In the genomic region with DNA sequence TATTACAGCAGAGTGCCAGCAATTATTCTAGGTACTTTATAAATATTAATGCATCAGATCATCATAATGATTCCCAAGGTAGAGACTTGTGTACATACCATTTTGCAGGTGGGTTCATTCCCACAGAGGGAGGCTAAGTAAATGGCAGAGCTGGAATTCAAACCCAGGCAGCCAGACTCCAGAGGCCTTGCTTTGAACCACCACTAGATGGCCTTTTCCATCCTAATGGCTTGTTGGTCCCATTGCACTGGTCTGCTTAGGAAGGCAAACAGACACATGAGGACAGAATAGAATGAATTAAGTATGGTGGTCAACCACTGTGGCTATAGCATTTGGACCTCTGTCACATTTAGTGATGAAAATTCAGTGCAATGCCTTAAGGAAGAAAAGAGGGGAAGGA, we compare ENCODE assay signal across 8 cellular contexts.
DNase-seq lines count a peak whose midpoint lies in the region; ATAC-seq and TF ChIP-seq lines count a peak whose summit lies in the region.

No MANE protein-coding gene starts in this region.

- CTCF ChIA-PET in IMR-90 (lab: Yijun Ruan, JAX), result no interaction called here

- no peak overlapping the region for H4K5ac ChIP-seq in IMR-90 (ENCODE audit: low read depth, low read length)

- H3K4me3 Mint-ChIP-seq in natural killer cell, result no peak overlapping the region

- no peak overlapping the region for H2AK9ac ChIP-seq in IMR-90 (replicated peaks; ENCODE audit: low read depth, low read length, poor library complexity)

- peak; percentile 1 for DNase-seq in ELR (ENCODE audit: low read depth)
- DNase-seq in IMR-90, result peak; percentile 4
- peak; percentile 37 for DNase-seq in dermis blood vessel endothelial cell
- DNase-seq in G401 (ENCODE audit: low spot score), result no peak
- no peak for DNase-seq in natural killer cell
- no peak for DNase-seq in activated CD8-positive, alpha-beta memory T cell treated with anti-CD3 and anti-CD28 coated beads, Interleukin-2, amount 50 U/mL, for 48 hours

- no peak overlapping the region for H2BK5ac ChIP-seq in IMR-90 (ENCODE audit: low read depth, low read length, poor library complexity, severe bottlenecking)

- TF ChIP-seq RAD21 in IMR-90 (IDR thresholded peaks at IDR 0.05; ENCODE audit: low read length), result no peak

- H3K4me1 Mint-ChIP-seq in natural killer cell, result no peaks in the 10 kb centered on the region

- dilution Hi-C loops in IMR-90 (cut with HindIII; ENCODE audit: low sequenced_read_pairs, unreplicated experiment), result no loop called here

- H3K14ac ChIP-seq in IMR-90 (replicated peaks; ENCODE audit: low read depth, low read length), result no peak overlapping the region

- H2BK120ac ChIP-seq in IMR-90 (ENCODE audit: low read depth, low read length), result no peak overlapping the region

- H3K27me3 Mint-ChIP-seq in natural killer cell (ENCODE audit: low read depth in 2 of 2), result no peaks in the 10 kb centered on the region

- H3K79me1 ChIP-seq in IMR-90 (ENCODE audit: low read depth in 1 of 2, low read length in 2 of 2), result no peaks in the 10 kb centered on the region

- H3K9me3 Mint-ChIP-seq in natural killer cell, result no peaks in the 10 kb centered on the region

- H3K18ac ChIP-seq in IMR-90 (ENCODE audit: low read depth, low read length), result no peak overlapping the region

- POLR2A ChIA-PET in IMR-90 (lab: Charles Lee; ENCODE audit: unreplicated experiment), result no interaction called here

- no peak for TF ChIP-seq POLR2A in IMR-90 (IDR thresholded peaks at IDR 0.05; ENCODE audit: low read depth, low read length)

- no peak overlapping the region for H3K4me3 ChIP-seq in IMR-90 (ENCODE audit: insufficient read depth, low read depth, low read length)

- no peaks in the 10 kb centered on the region for H3K9me1 ChIP-seq in IMR-90 (ENCODE audit: insufficient read depth, low read length)

- no peaks in the 10 kb centered on the region for H3K36me3 Mint-ChIP-seq in natural killer cell

- H2AK5ac ChIP-seq in IMR-90 (ENCODE audit: low read depth, low read length), result no peak overlapping the region

- no peaks in the 10 kb centered on the region for H3K9me3 ChIP-seq in IMR-90 (ENCODE audit: control insufficient read depth, insufficient read depth, low read length)

- no peak overlapping the region for H3K4me2 ChIP-seq in IMR-90 (ENCODE audit: low read depth, low read length)

- H3K56ac ChIP-seq in IMR-90 (ENCODE audit: extremely low read depth, insufficient read depth, low read length), result no peak overlapping the region

- H3K4ac ChIP-seq in IMR-90 (ENCODE audit: low read depth, low read length), result no peak overlapping the region

- TF ChIP-seq CTCF in IMR-90 (conservative IDR thresholded peaks at IDR 0.05; ENCODE audit: low read depth, low read length) (peak; percentile 13; the same call in 1 of the 2 replicates), natural killer cell (IDR thresholded peaks at IDR 0.05) (no peak)

- H2AFZ ChIP-seq in IMR-90 (replicated peaks; ENCODE audit: low read length, poor library complexity), result no peak overlapping the region

- H3K23ac ChIP-seq in IMR-90 (ENCODE audit: low read depth, low read length), result no peak overlapping the region

- intact Hi-C loops in IMR-90 (cut with micrococcal nuclease), result no loop called here
- intact Hi-C loops in natural killer cell (cut with micrococcal nuclease), result no loop called here

- no peak overlapping the region for H3K27ac Mint-ChIP-seq in natural killer cell

- H3K4me1 ChIP-seq in IMR-90 (ENCODE audit: control insufficient read depth, insufficient read depth, low read length), result no peaks in the 10 kb centered on the region

- no TSS peak for BruUV-seq in IMR-90 (replicated peaks; lab: Mats Ljungman, UMichigan)

- no peaks in the 10 kb centered on the region for H3K36me3 ChIP-seq in IMR-90 (ENCODE audit: control insufficient read depth, insufficient read depth, low read length)

- in situ Hi-C loops in IMR-90 (cut with MboI; ENCODE audit: low sequenced_read_pairs) (no loop called here), G401 (cut with HindIII; ENCODE audit: low sequenced_read_pairs) (no loop called here)

- H4K8ac ChIP-seq in IMR-90 (ENCODE audit: low read depth in 2 of 2, low read length in 2 of 2), result no peak overlapping the region

- no peak overlapping the region for H2BK15ac ChIP-seq in IMR-90 (ENCODE audit: low read depth, low read length)

- no peak overlapping the region for H3K9ac ChIP-seq in IMR-90 (ENCODE audit: low read depth, low read length)

- H2BK20ac ChIP-seq in IMR-90 (ENCODE audit: low read depth, low read length), result no peak overlapping the region

- no peaks in the 10 kb centered on the region for H4K20me1 ChIP-seq in IMR-90 (ENCODE audit: insufficient read depth, low read length)

- H3K27ac ChIP-seq in IMR-90 (ENCODE audit: insufficient read depth, low read length), result no peak overlapping the region

- H4K91ac ChIP-seq in IMR-90 (ENCODE audit: insufficient read depth, low read depth, low read length), result no peak overlapping the region

- no peaks in the 10 kb centered on the region for H3K27me3 ChIP-seq in IMR-90 (ENCODE audit: control insufficient read depth, insufficient read depth, low read length)

- ATAC-seq in GM21528 (IDR thresholded peaks at IDR 0.05; ENCODE audit: low FRiP score, unreplicated experiment) (peak; percentile 76), IMR-90 (ENCODE audit: low read depth) (peak; percentile 59), natural killer cell (no peak)
- no peak for ATAC-seq in activated CD4-positive, CD25-positive, alpha-beta regulatory T cell treated with anti-CD3 and anti-CD28 coated beads, Interleukin-2, amount 50 U/mL, for 24 hours

TF ChIP-seq in IMR-90, 13 proteins besides CTCF, POLR2A, EP300 and RAD21:
- TF ChIP-seq, protein P1, sequence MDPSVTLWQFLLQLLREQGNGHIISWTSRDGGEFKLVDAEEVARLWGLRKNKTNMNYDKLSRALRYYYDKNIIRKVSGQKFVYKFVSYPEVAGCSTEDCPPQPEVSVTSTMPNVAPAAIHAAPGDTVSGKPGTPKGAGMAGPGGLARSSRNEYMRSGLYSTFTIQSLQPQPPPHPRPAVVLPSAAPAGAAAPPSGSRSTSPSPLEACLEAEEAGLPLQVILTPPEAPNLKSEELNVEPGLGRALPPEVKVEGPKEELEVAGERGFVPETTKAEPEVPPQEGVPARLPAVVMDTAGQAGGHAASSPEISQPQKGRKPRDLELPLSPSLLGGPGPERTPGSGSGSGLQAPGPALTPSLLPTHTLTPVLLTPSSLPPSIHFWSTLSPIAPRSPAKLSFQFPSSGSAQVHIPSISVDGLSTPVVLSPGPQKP (IDR thresholded peaks at IDR 0.05; ENCODE audit: borderline replicate concordance, low read depth, low read length), result no peak
- TF ChIP-seq, protein P2, sequence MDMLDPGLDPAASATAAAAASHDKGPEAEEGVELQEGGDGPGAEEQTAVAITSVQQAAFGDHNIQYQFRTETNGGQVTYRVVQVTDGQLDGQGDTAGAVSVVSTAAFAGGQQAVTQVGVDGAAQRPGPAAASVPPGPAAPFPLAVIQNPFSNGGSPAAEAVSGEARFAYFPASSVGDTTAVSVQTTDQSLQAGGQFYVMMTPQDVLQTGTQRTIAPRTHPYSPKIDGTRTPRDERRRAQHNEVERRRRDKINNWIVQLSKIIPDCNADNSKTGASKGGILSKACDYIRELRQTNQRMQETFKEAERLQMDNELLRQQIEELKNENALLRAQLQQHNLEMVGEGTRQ (IDR thresholded peaks at IDR 0.05; ENCODE audit: low read depth, low read length), result no peak

Comparison
In these comparisons a context has a peak if more than half of its experiments do, and no peak if none do; other contexts are left out.
1. DNase-seq: peak in ELR (single experiment), IMR-90 (single experiment) and dermis blood vessel endothelial cell (single experiment); none in G401 (single experiment), natural killer cell (single experiment) and activated CD8-positive, alpha-beta memory T cell treated with anti-CD3 and anti-CD28 coated beads, Interleukin-2, amount 50 U/mL, for 48 hours (single experiment).
2. ATAC-seq: peak in GM21528 (single experiment) and IMR-90 (single experiment); none in natural killer cell (0 of 3) and activated CD4-positive, CD25-positive, alpha-beta regulatory T cell treated with anti-CD3 and anti-CD28 coated beads, Interleukin-2, amount 50 U/mL, for 24 hours (0 of 2).